8 cellular contexts compared by ENCODE assay signal in genomic region chr11:14499560-14500180, GRCh38. TPM values are rescaled to one million over a fixed set of nuclear protein-coding genes. Genes with fewer than 3 reads are reported as not detected.
DNase-seq lines count a peak whose midpoint lies in the region; FAIRE-seq and TF ChIP-seq lines count a peak whose summit lies in the region.

Gene COPB1 (minus strand): TSS chr11:14499811. CDS start chr11:14498928, 883 bp downstream.

- H3K27ac ChIP-seq in H1 (ENCODE audit: low read depth, low read length) (peak within 1 kb of the TSS; percentile 67), mesendoderm (ENCODE audit: low read depth, low read length) (peak within 1 kb of the TSS; percentile 91)

- CTCF ChIA-PET in activated CD8-positive, alpha-beta memory T cell treated with anti-CD3 and anti-CD28 coated beads for 36 hours (lab: Charles Lee), result no interaction called here
- CTCF ChIA-PET in H1 (lab: Charles Lee; ENCODE audit: partially characterized antibody), result interaction anchor here (0.9 to 1.0 kb wide), 2 partner anchors 45 to 126 kb away, joined by 3 read pairs; no protein-coding TSS in a partner anchor

- DNase-seq in CMK (ENCODE audit: low read depth) (peak; percentile 90), GM20000 (ENCODE audit: low spot score) (peak; percentile 83), HT-29 (ENCODE audit: low spot score) (peak; percentile 93), NOMO-1 (lab: John Stamatoyannopoulos, UW; ENCODE audit: unreplicated experiment in 2 of 2) (peak; percentile 89 to 97), H1 (ENCODE audit: low read depth in 1 of 2, low spot score in 2 of 2) (peak; percentile 65 to 92), mesendoderm (peak; percentile 96)
- peak; percentile 85 for DNase-seq in stimulated activated CD8-positive, alpha-beta memory T cell treated with anti-CD3 and anti-CD28 coated beads, Interleukin-15, amount 100 ng/mL, for 1 hour (ENCODE audit: low read depth)

- no peak within 1 kb of the TSS for H2BK20ac ChIP-seq in H1 (ENCODE audit: low read length)

- H2AFZ ChIP-seq in H1 (ENCODE audit: low read length), result peak within 1 kb of the TSS; percentile 85; the same call in 1 of the 2 replicates

- H4K5ac ChIP-seq in H1 (ENCODE audit: insufficient read length, low read depth, low read length) (peak within 1 kb of the TSS; percentile 81), mesendoderm (ENCODE audit: low read length) (peak within 1 kb of the TSS; percentile 84)

- H3K4me3 ChIP-seq in H1 (ENCODE audit: extremely low read depth in 1 of 4, insufficient read depth in 2 of 4, low read depth in 3 of 4, low read length in 4 of 4), result peak within 1 kb of the TSS; percentile 70 to 87 (median 77)
- H3K4me3 ChIP-seq in mesendoderm (ENCODE audit: low read length), result peak within 1 kb of the TSS; percentile 97

- no peak within 1 kb of the TSS for H4K91ac ChIP-seq in H1 (replicated peaks; ENCODE audit: insufficient read length, low read length)

- H2BK120ac ChIP-seq in H1 (replicated peaks; ENCODE audit: low read depth, low read length), result no peak within 1 kb of the TSS
- H2BK120ac ChIP-seq in mesendoderm (ENCODE audit: low read depth, low read length), result peak within 1 kb of the TSS; percentile 8

- H3K79me1 ChIP-seq in H1 (ENCODE audit: low read depth, low read length), result no peaks in the 10 kb centered on the region
- H3K79me1 ChIP-seq in mesendoderm (ENCODE audit: low read length), result peaks cover 2% of the 10 kb centered on the region

- TF ChIP-seq RAD21 in H1 (IDR thresholded peaks at IDR 0.05 in 1 of 2, conservative IDR thresholded peaks at IDR 0.05 in 1 of 2; ENCODE audit: low read depth in 2 of 2, low read length in 2 of 2), result no peak; a peak in 1 of 4 replicates

- H2BK15ac ChIP-seq in H1 (ENCODE audit: low read length), result no peak within 1 kb of the TSS
- H2BK15ac ChIP-seq in mesendoderm (replicated peaks; ENCODE audit: low read depth), result no peak within 1 kb of the TSS

- H3K79me2 ChIP-seq in H1 (ENCODE audit: control insufficient read depth in 1 of 2, insufficient read depth in 2 of 2, low read length in 2 of 2) (peaks cover 0 to 17% of the 10 kb centered on the region in 2 experiments; a peak in 3 of 4 replicates), mesendoderm (ENCODE audit: control insufficient read depth, insufficient read depth, low read length) (peaks cover 6% of the 10 kb centered on the region)

- H3K36me3 ChIP-seq in H1 (ENCODE audit: control insufficient read depth in 2 of 4, insufficient read depth in 4 of 4, low read length in 3 of 4) (peaks cover 0 to 33% (median 5%) of the 10 kb centered on the region in 4 experiments; a peak in 4 of 8 replicates), mesendoderm (ENCODE audit: control insufficient read depth, insufficient read depth, low read length) (no peaks in the 10 kb centered on the region)

- H3K4ac ChIP-seq in H1 (replicated peaks; ENCODE audit: insufficient read length, low read depth, low read length), result no peak within 1 kb of the TSS
- peak within 1 kb of the TSS; percentile 60 for H3K4ac ChIP-seq in mesendoderm (ENCODE audit: low read depth, low read length)

- H3K23me2 ChIP-seq in H1 (ENCODE audit: low read depth, low read length), result peaks cover 3% of the 10 kb centered on the region; the same call in 1 of the 2 replicates

- no peak for TF ChIP-seq EP300 in H1 (IDR thresholded peaks at IDR 0.05; ENCODE audit: borderline replicate concordance in 1 of 2, low read depth in 2 of 2, low read length in 2 of 2)

- H4K8ac ChIP-seq in H1 (ENCODE audit: extremely low read depth, insufficient read depth, low read length) (peak within 1 kb of the TSS; percentile 86), mesendoderm (ENCODE audit: low read depth, low read length) (no peak within 1 kb of the TSS)

- TF ChIP-seq POLR2A in H1 (IDR thresholded peaks at IDR 0.05; ENCODE audit: control extremely low read depth in 1 of 2, low read depth in 2 of 2, low read length in 2 of 2), result peak; percentile 90 to 97

- peak within 1 kb of the TSS; percentile 50; the same call in 1 of the 2 replicates for H2BK5ac ChIP-seq in H1 (ENCODE audit: low read depth, low read length)
- H2BK5ac ChIP-seq in mesendoderm (ENCODE audit: low read length), result peak within 1 kb of the TSS; percentile 82

- H3K14ac ChIP-seq in H1 (ENCODE audit: insufficient read length), result no peak within 1 kb of the TSS

- H3K27me3 ChIP-seq in H1 (replicated peaks in 1 of 4; ENCODE audit: control insufficient read depth in 3 of 4, extremely low read depth in 1 of 4, insufficient read depth in 3 of 4, low read length in 3 of 4) (no peaks in the 10 kb centered on the region), mesendoderm (ENCODE audit: insufficient read depth, low read length, poor library complexity) (no peaks in the 10 kb centered on the region)

- POLR2A ChIA-PET in activated CD8-positive, alpha-beta memory T cell treated with anti-CD3 and anti-CD28 coated beads for 36 hours (lab: Charles Lee), result interaction anchor here (1.2 to 2.2 kb wide), 3 partner anchors 20 to 145 kb away, joined by 3 to 7 read pairs (median 6); partner anchors contain the start of gene PSMA1
- POLR2A ChIA-PET in H1 (lab: Charles Lee; ENCODE audit: partially characterized antibody), result interaction anchor here (0.6 to 1.7 kb wide), 13 partner anchors 9 to 392 kb away, joined by 3 to 10 read pairs (median 4); partner anchors contain the start of genes CYP2R1, PDE3B and PSMA1

- peak; percentile 39 for FAIRE-seq in H1 (lab: Jason Lieb, UNC)

- no peak within 1 kb of the TSS for H3K23ac ChIP-seq in H1 (ENCODE audit: insufficient read length)
- H3K23ac ChIP-seq in mesendoderm (ENCODE audit: low read length), result no peak within 1 kb of the TSS

- H3K18ac ChIP-seq in H1 (ENCODE audit: extremely low read depth, low read length) (peak within 1 kb of the TSS; percentile 73), mesendoderm (ENCODE audit: low read length) (peak within 1 kb of the TSS; percentile 94)

- peaks cover 0 to 3% of the 10 kb centered on the region in 2 experiments for H4K20me1 ChIP-seq in H1 (replicated peaks in 1 of 2; ENCODE audit: control insufficient read depth in 1 of 2, insufficient read depth in 2 of 2, low read length in 2 of 2)

- WGBS in H1 (ENCODE audit: extremely low coverage in 1 of 2, insufficient coverage in 1 of 2, insufficient read length in 1 of 2, insufficient replicate concordance in 2 of 2, low coverage in 1 of 2, low lambda C conversion rate in 2 of 2, missing lambda C conversion rate in 1 of 2), 2 experiments, result 3% methylated on average over 29 of the region's 37 CpGs; no CpG with 5 or more reads in 1 of the 2 experiments
- WGBS in mesendoderm (ENCODE audit: extremely low coverage, insufficient coverage, low lambda C conversion rate), result no CpG with 5 or more reads among the region's 37 CpGs

- no peak within 1 kb of the TSS; the same call in 1 of the 2 replicates for H2BK12ac ChIP-seq in H1 (ENCODE audit: low read depth, low read length)

- H3K4me2 ChIP-seq in H1 (ENCODE audit: insufficient read depth in 1 of 2, low read depth in 2 of 2, low read length in 2 of 2), result peak within 1 kb of the TSS; percentile 60 to 69
- H3K4me2 ChIP-seq in mesendoderm (ENCODE audit: low read length), result peak within 1 kb of the TSS; percentile 92

- no peaks in the 10 kb centered on the region; a peak in 1 of 7 replicates for H3K4me1 ChIP-seq in H1 (replicated peaks in 1 of 4; ENCODE audit: control insufficient read depth in 3 of 4, insufficient read depth in 4 of 4, low read length in 3 of 4)
- no peaks in the 10 kb centered on the region for H3K4me1 ChIP-seq in mesendoderm (ENCODE audit: control insufficient read depth, low read depth, low read length)

- H3K56ac ChIP-seq in H1 (replicated peaks; ENCODE audit: insufficient read length, low read depth, low read length), result peak within 1 kb of the TSS; percentile 86
- H3K56ac ChIP-seq in mesendoderm (ENCODE audit: low read length), result peak within 1 kb of the TSS; percentile 99

- TF ChIP-seq CTCF in GM20000 (IDR thresholded peaks at IDR 0.05; ENCODE audit: extremely low read depth, missing control alignments) (no peak), H1 (IDR thresholded peaks at IDR 0.05; ENCODE audit: control extremely low read depth in 1 of 3, insufficient read depth in 1 of 3, low read depth in 1 of 3, low read length in 3 of 3) (no peak)

- no peaks in the 10 kb centered on the region for H3K9me3 ChIP-seq in H1 (ENCODE audit: insufficient read depth in 2 of 2, low read depth in 1 of 2, low read length in 1 of 2)

- no peak within 1 kb of the TSS for H2AK5ac ChIP-seq in H1 (ENCODE audit: low read depth, low read length)
- H2AK5ac ChIP-seq in mesendoderm (ENCODE audit: low read length), result no peak within 1 kb of the TSS

- H3K9ac ChIP-seq in H1 (replicated peaks in 1 of 4; ENCODE audit: extremely low read depth in 1 of 4, low read depth in 3 of 4, low read length in 3 of 4) (peak within 1 kb of the TSS; percentile 69 to 93 (median 82)), mesendoderm (ENCODE audit: low read length) (peak within 1 kb of the TSS; percentile 98)

TF ChIP-seq in H1, 55 proteins besides CTCF, POLR2A, EP300 and RAD21 (continues in another document):
- TF ChIP-seq YY1 (IDR thresholded peaks at IDR 0.05; ENCODE audit: low read depth, low read length), result 0 out of 2 replicates have a peak, but pooled peaks have one; percentile 12
- peak; percentile 67 for TF ChIP-seq KDM4A (IDR thresholded peaks at IDR 0.05; ENCODE audit: low read depth, low read length, severe bottlenecking)
- TF ChIP-seq PHF8 (conservative IDR thresholded peaks at IDR 0.05; ENCODE audit: low read depth, low read length), result peak; percentile 84
- peak; percentile 11; the same call in 1 of the 2 replicates for TF ChIP-seq SP1 (IDR thresholded peaks at IDR 0.05; ENCODE audit: low read depth, low read length)
- TF ChIP-seq SAP30 (IDR thresholded peaks at IDR 0.05; ENCODE audit: insufficient read depth, insufficient replicate concordance, low read length), result peak; percentile 36
- peak; percentile 92 for TF ChIP-seq TAF1 (IDR thresholded peaks at IDR 0.05; ENCODE audit: low read depth, low read length)
- TF ChIP-seq SIX5 (IDR thresholded peaks at IDR 0.05; ENCODE audit: low read depth, low read length), result no peak
- no peak for TF ChIP-seq ZNF274 (IDR thresholded peaks at IDR 0.05; ENCODE audit: borderline replicate concordance, extremely low read depth, low read length)

RNA-seq across cellular contexts. Expression of gene COPB1, which starts in this region (rescaled TPM):
- 70.9 and 77.0 TPM in 2 replicates for total RNA-seq in HT-29 (2014; rRNA removed; shearing (Covaris generic))
- 100 to 1,000 TPM; 115 to 118 TPM for total RNA-seq in activated CD8-positive, alpha-beta memory T cell treated with anti-CD3 and anti-CD28 coated beads for 36 hours
- total RNA-seq in H1 (2021; fragmentation: NEBNext Ultra II Directional; extraction: Animal tissue kit (Norgen Biotek cat#: 25700)), result 71.0 and 72.1 TPM in 2 replicates
- 17.0 and 28.7 TPM in 2 replicates for polyA plus RNA-seq in H1 (2011; rRNA removed)
- polyA plus RNA-seq in H1 (2011; cell fraction: cytosol; rRNA removed), result 36.8 TPM
- polyA plus RNA-seq in H1 (2011; cell fraction: nucleus; rRNA removed), result 25.9 TPM
- 49.6 to 65.1 TPM (median 55.2 TPM) in 4 replicates for polyA plus RNA-seq in H1 (2012, experiment 1 of 2)
- polyA plus RNA-seq in H1 (2012, experiment 2 of 2), result 4.7 TPM
- 45.9 TPM for polyA plus RNA-seq in H1 (2013, experiment 1 of 2)
- 44.6 TPM for polyA plus RNA-seq in H1 (2013, experiment 2 of 2)
- 50.8 and 74.8 TPM in 2 replicates for polyA minus RNA-seq in H1 (2011; rRNA and poly(A)+ RNA removed)
- polyA minus RNA-seq in H1 (2011; cell fraction: cytosol; rRNA and poly(A)+ RNA removed), result 59.4 TPM
- 43.4 TPM for polyA minus RNA-seq in H1 (2011; cell fraction: nucleus; rRNA and poly(A)+ RNA removed)
- polyA plus RNA-seq in mesendoderm (2013, experiment 1 of 2), result 61.2 TPM
- polyA plus RNA-seq in mesendoderm (2013, experiment 2 of 2), result 60.4 TPM

Comparison
In these comparisons a context has a peak if more than half of its experiments do, and no peak if none do; other contexts are left out.
1. Peak in every context shown above with its lines: DNase-seq, H3K4me3 ChIP-seq and H3K27ac ChIP-seq.